13 cellular contexts compared by ENCODE assay signal in the genomic region with DNA sequence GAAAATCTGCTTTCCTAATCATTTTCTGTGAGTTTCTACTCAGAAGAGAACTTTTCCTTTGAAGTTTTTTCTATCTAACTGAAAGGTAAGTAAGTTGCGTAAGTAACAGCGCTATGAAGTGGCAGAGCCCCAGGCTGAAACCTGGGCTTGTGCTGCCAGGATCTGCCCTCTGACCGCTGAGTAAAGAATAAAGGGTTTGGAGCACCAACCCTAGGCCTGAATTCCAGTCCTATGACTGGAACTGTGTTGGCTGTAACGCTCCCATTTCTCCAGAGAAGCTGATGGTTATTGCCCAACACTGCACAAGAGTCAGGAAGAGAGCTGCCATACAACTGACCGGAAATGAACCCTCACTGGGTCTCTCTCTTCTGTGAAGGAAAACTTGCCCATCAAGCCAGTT.
DNase-seq lines count a peak whose midpoint lies in the region; ATAC-seq, FAIRE-seq and TF ChIP-seq lines count a peak whose summit lies in the region.
"Had no signal": no experiment of that assay in that cellular context is flagged by ENCODE, and none has a peak within 500 bp of the region (broad histone marks: within the 10 kb centered on the region; RNA-seq: fewer than 3 reads in every experiment).

No MANE protein-coding gene starts in this region.

- no peaks in the 10 kb centered on the region for H3K9me3 ChIP-seq in astrocyte (ENCODE audit: insufficient read depth, low read depth, low read length)
- no peaks in the 10 kb centered on the region for H3K9me3 ChIP-seq in stomach
- H3K9me3 ChIP-seq: testis had no signal

- DNase-seq in HCEC 1CT (peak; percentile 97), astrocyte (ENCODE audit: low read depth) (peak; percentile 85), iris pigment epithelial cell (ENCODE audit: low read depth) (peak; percentile 89), stomach (peak; percentile 76), cerebellar cortex (ENCODE audit: low spot score) (no peak), GM13977 (ENCODE audit: low spot score) (no peak), GM10248 (ENCODE audit: extremely low spot score) (no peak)
- DNase-seq: activated CD4-positive, alpha-beta T cell treated with anti-CD3 and anti-CD28 coated beads, Interleukin-2, amount 50 U/mL, for 1 hour; glutamatergic neuron; naive B cell; OCI-M1; testis had no signal

- ATAC-seq in HG02981 (IDR thresholded peaks at IDR 0.05; ENCODE audit: unreplicated experiment): no peak

- TF ChIP-seq EP300 in stomach (IDR thresholded peaks at IDR 0.05): no peak

- H3K4me2 ChIP-seq in astrocyte (ENCODE audit: low read length): peak overlapping the region; percentile 16

- H3K9me3 Mint-ChIP-seq in astrocyte (ENCODE audit: unreplicated experiment): peaks cover 2% of the 10 kb centered on the region

- no peak overlapping the region for H3K27ac ChIP-seq in astrocyte (ENCODE audit: low read depth, low read length)
- peak overlapping the region in 3 of 5 donors; percentile 10 to 56 (median 37) for H3K27ac ChIP-seq in stomach
- H3K27ac ChIP-seq: testis had no signal

- H3K36me3 Mint-ChIP-seq in astrocyte (ENCODE audit: low read depth, unreplicated experiment): no peaks in the 10 kb centered on the region
- H3K36me3 Mint-ChIP-seq: naive B cell had no signal

- H3K9ac ChIP-seq in astrocyte (ENCODE audit: low read length): no peak overlapping the region

- H3K27me3 ChIP-seq in astrocyte (ENCODE audit: insufficient read depth, low read length) (no peaks in the 10 kb centered on the region), stomach (no peaks in the 10 kb centered on the region)
- H3K27me3 ChIP-seq: testis had no signal

- H3K79me2 ChIP-seq in astrocyte (ENCODE audit: insufficient read depth, low read length): no peaks in the 10 kb centered on the region

- in situ Hi-C loops in GM13977 (cut with MboI; ENCODE audit: low pct_unique_long_range_greater_than_20kb, low sequenced_read_pairs, unreplicated experiment): no loop called here

- POLR2A ChIA-PET in GM10248 (lab: Yijun Ruan, JAX): no interaction called here

- intact Hi-C loops in stomach (cut with DNase I; ENCODE audit: low total_unique reads): no loop called here

- H3K36me3 ChIP-seq in astrocyte (ENCODE audit: insufficient read depth, low read length) (no peaks in the 10 kb centered on the region), stomach (no peaks in the 10 kb centered on the region)

- H3K4me1 ChIP-seq in astrocyte (ENCODE audit: insufficient read depth, low read length) (peaks cover 28% of the 10 kb centered on the region), stomach (peaks cover 3 to 14% (median 7%) of the 10 kb centered on the region in 4 donors)
- H3K4me1 ChIP-seq: testis had no signal

- H3K4me3 ChIP-seq in astrocyte (ENCODE audit: insufficient read depth, low read depth, low read length) (no peak overlapping the region), stomach (no peak overlapping the region)
- H3K4me3 ChIP-seq: testis had no signal

- peak; percentile 37 for FAIRE-seq in astrocyte (lab: Jason Lieb, UNC)

- WGBS in stomach, 5 donors: 47 to 57% (median 55%) methylated on average over 5 of the region's 5 CpGs

- H3K4me1 Mint-ChIP-seq in astrocyte (ENCODE audit: low read depth, unreplicated experiment): peaks cover 28% of the 10 kb centered on the region
- H3K4me1 Mint-ChIP-seq: naive B cell had no signal

- H4K20me1 ChIP-seq in astrocyte (ENCODE audit: insufficient read depth, low read length): no peaks in the 10 kb centered on the region

- no peak for TF ChIP-seq POLR2A in stomach (IDR thresholded peaks at IDR 0.05)

- TF ChIP-seq CTCF in astrocyte (IDR thresholded peaks at IDR 0.05; ENCODE audit: insufficient read depth, low read depth, low read length) (no peak), stomach (IDR thresholded peaks at IDR 0.05) (no peak), GM13977 (IDR thresholded peaks at IDR 0.05; ENCODE audit: extremely low read depth, insufficient read depth, missing control alignments) (no peak), GM10248 (IDR thresholded peaks at IDR 0.05; ENCODE audit: control extremely low read depth, extremely low read depth, low read depth, missing control alignments) (no peak)

- H3K4me3 Mint-ChIP-seq in astrocyte (ENCODE audit: unreplicated experiment): no peak overlapping the region
- H3K4me3 Mint-ChIP-seq: naive B cell had no signal

- CTCF ChIA-PET in GM10248 (lab: Yijun Ruan, JAX): no interaction called here

- peaks cover 2% of the 10 kb centered on the region for H3K27me3 Mint-ChIP-seq in astrocyte (ENCODE audit: low read depth, unreplicated experiment)

- H3K27ac Mint-ChIP-seq in astrocyte (ENCODE audit: unreplicated experiment): peak overlapping the region; percentile 64
- H3K27ac Mint-ChIP-seq: naive B cell had no signal

- H2AFZ ChIP-seq in astrocyte (ENCODE audit: low read depth, low read length): peak overlapping the region; percentile 27

Comparison
In these comparisons a context has a peak if more than half of its experiments do, and no peak if none do; other contexts are left out.
1. DNase-seq: peak in HCEC 1CT (single experiment), astrocyte (single experiment), iris pigment epithelial cell (single experiment) and stomach (single experiment); none in cerebellar cortex (single experiment), GM13977 (single experiment) and GM10248 (single experiment).